ENCODE assay signal across 9 cellular contexts in the genomic region with DNA sequence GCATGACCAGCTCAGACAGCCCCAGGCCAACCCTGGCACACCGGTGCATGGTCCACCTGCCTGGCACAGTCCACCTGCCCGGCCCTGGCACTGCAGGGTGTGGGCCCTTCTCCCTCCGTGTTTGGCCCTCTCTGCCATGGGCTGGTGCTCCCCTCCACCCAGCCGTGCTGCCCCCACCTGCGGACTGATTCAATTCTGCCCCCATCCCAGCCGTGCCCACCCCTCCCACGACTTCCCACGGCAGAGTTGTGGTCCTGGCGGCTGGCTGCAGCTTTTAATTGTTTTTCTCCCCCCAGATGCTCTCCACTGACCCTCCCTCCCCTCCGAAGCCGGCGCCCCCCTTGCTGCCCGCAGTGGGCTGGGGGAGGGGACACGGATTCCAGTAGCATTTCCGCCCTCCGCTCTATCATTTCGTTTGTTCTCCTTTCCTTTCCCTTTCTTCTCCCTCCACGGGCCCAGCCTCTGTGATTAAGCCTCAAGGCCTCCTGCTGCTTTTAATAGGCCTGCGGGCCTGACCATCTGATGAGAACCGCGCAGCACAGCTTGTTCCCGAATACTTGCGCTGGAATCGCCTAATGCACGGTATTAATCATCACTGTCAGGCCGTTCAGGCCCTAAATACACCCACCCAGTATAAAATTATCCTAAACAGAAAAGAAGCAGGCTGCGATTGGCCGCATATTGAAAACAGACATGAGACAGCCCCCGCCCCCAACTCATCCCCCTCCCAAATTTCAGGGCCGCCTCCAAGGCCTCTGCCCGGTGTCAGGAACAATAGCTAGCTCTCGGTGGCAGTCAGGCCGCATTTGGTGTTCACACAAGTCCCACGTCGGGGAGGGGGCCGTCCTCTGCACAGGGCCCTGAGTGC.
A peak's percentile ranks its signal among the peaks of the same experiment; 100 is the strongest.
DNase-seq lines count a peak whose midpoint lies in the region; TF ChIP-seq lines count a peak whose summit lies in the region.
"Had no signal": no experiment of that assay in that cellular context is flagged by ENCODE, and none has a peak within 500 bp of the region (broad histone marks: within the 10 kb centered on the region; RNA-seq: fewer than 3 reads in every experiment).

No MANE protein-coding gene starts in this region.

- H3K4me1 ChIP-seq in right atrium auricular region = peaks cover 0 to 61% of the 10 kb centered on the region in 2 donors

- no peaks in the 10 kb centered on the region for H3K9me3 ChIP-seq in WERI-Rb-1 (ENCODE audit: severe bottlenecking)
- no peaks in the 10 kb centered on the region for H3K9me3 ChIP-seq in right atrium auricular region

- no peaks in the 10 kb centered on the region for H3K36me3 ChIP-seq in WERI-Rb-1
- H3K36me3 ChIP-seq in right atrium auricular region = no peaks in the 10 kb centered on the region

- H3K27me3 ChIP-seq in WERI-Rb-1 (ENCODE audit: insufficient read depth, low read depth, severe bottlenecking) = no peaks in the 10 kb centered on the region
- H3K27me3 ChIP-seq in right atrium auricular region = no peaks in the 10 kb centered on the region

- DNase-seq in DMS79 (lab: John Stamatoyannopoulos, UW) (peak; percentile 73), WERI-Rb-1 (peak; percentile 65), right atrium auricular region (ENCODE audit: low spot score) (peak; percentile 74), renal cortical epithelial cell (ENCODE audit: low read depth) (peak; percentile 64), COLO829 (ENCODE audit: low spot score) (no peak), epidermal melanocyte (ENCODE audit: insufficient read length, low spot score) (no peak), GM10266 (ENCODE audit: extremely low spot score) (no peak)
- no peak for DNase-seq in stimulated activated naive CD4-positive, alpha-beta T cell (lab: John Stamatoyannopoulos, UW)
- DNase-seq: activated naive CD4-positive, alpha-beta T cell had no signal

- H3K4me3 ChIP-seq in WERI-Rb-1 (ENCODE audit: low read depth, low read length) = no peak overlapping the region
- no peak overlapping the region for H3K4me3 ChIP-seq in right atrium auricular region

- TF ChIP-seq CTCF in WERI-Rb-1 (IDR thresholded peaks at IDR 0.05; ENCODE audit: low read depth, low read length) (no peak), right atrium auricular region (IDR thresholded peaks at IDR 0.05) (no peak), GM10266 (IDR thresholded peaks at IDR 0.05; ENCODE audit: control insufficient read depth, insufficient read depth, low read depth, missing control alignments) (no peak)

- H3K27ac ChIP-seq in WERI-Rb-1 (no peak overlapping the region), right atrium auricular region (peak overlapping the region; percentile 73)

Comparison
In these comparisons a context has a peak if more than half of its experiments do, and no peak if none do; other contexts are left out.
1. DNase-seq: peak in DMS79 (single experiment), WERI-Rb-1 (single experiment), right atrium auricular region (single experiment) and renal cortical epithelial cell (single experiment); none in stimulated activated naive CD4-positive, alpha-beta T cell (0 of 6), COLO829 (single experiment), epidermal melanocyte (single experiment) and GM10266 (single experiment).